ENCODE assay signal across 8 cellular contexts in genomic region chr11:65851083-65851579, GRCh38. TPM values are rescaled to one million over a fixed set of nuclear protein-coding genes. Genes with fewer than 3 reads are reported as not detected.
DNase-seq lines count a peak whose midpoint lies in the region; ATAC-seq and TF ChIP-seq lines count a peak whose summit lies in the region.

No MANE protein-coding gene starts in this region.

- no peak overlapping the region for H3K27ac ChIP-seq in VCaP

- H3K27me3 ChIP-seq in MG63, result no peaks in the 10 kb centered on the region

- TF ChIP-seq POLR2A in GM19193 (IDR thresholded peaks at IDR 0.05; ENCODE audit: extremely low read depth, insufficient read depth, insufficient read length), result peak; percentile 31

- TF ChIP-seq CTCF in AG10803 (conservative IDR thresholded peaks at IDR 0.05; ENCODE audit: low read length) (peak; percentile 55), VCaP (conservative IDR thresholded peaks at IDR 0.05) (peak; percentile 58)

- DNase-seq in AG10803 (ENCODE audit: low read depth), result no peak
- DNase-seq in iPS-NIHi11 (ENCODE audit: low spot score), result peak; percentile 85
- no peak for DNase-seq in ecto neural progenitor cell (ENCODE audit: low spot score)
- DNase-seq in MG63, result no peak
- no peak for DNase-seq in GM19240 (ENCODE audit: insufficient read length, low spot score)

- ATAC-seq in GM18873 (IDR thresholded peaks at IDR 0.05; ENCODE audit: low FRiP score, unreplicated experiment), result no peak

- H3K36me3 ChIP-seq in MG63, result peaks cover 52% of the 10 kb centered on the region

- H3K4me3 ChIP-seq in AG10803 (ENCODE audit: low read length) (no peak overlapping the region), MG63 (no peak overlapping the region)

- 0 out of 2 replicates have a peak, but pooled peaks cover 2% of the 10 kb centered on the region for H3K9me3 ChIP-seq in MG63

RNA-seq across cellular contexts. Expression of gene CFL1, which starts 6.8 kb away (rescaled TPM):
- total RNA-seq in MG63 (2014; rRNA removed; shearing (Covaris generic); ENCODE audit: low replicate concordance), result 1,413 and 1,905 TPM in 2 replicates

RNA-seq across cellular contexts. Expression of gene MUS81, which starts 9.1 kb away (rescaled TPM):
- 25.3 and 45.3 TPM in 2 replicates for total RNA-seq in MG63 (2014; rRNA removed; shearing (Covaris generic); ENCODE audit: low replicate concordance)

RNA-seq across cellular contexts. Expression of gene SNX32, which starts 17.4 kb away (rescaled TPM):
- 0.43 TPM in 1 of 2 replicates, not detected in the other for total RNA-seq in MG63 (2014; rRNA removed; shearing (Covaris generic); ENCODE audit: low replicate concordance)

RNA-seq across cellular contexts. Expression of gene EFEMP2, which starts 21.5 kb away (rescaled TPM):
- total RNA-seq in MG63 (2014; rRNA removed; shearing (Covaris generic); ENCODE audit: low replicate concordance), result 29.0 and 43.2 TPM in 2 replicates

RNA-seq across cellular contexts. Expression of gene CTSW, which starts 28.5 kb away (rescaled TPM):
- not detected in 2 replicates for total RNA-seq in MG63 (2014; rRNA removed; shearing (Covaris generic); ENCODE audit: low replicate concordance)
